ENCODE assay signal across 2 cellular contexts in genomic region chr12:78878866-78879265, GRCh38.
TF ChIP-seq lines count a peak whose summit lies in the region.

No MANE protein-coding gene starts in this region.

TF ChIP-seq in A549, 52 proteins besides CTCF, POLR2A, EP300 and RAD21:
- no peak for TF ChIP-seq REST (IDR thresholded peaks at IDR 0.05)
- no peak for TF ChIP-seq EHF (CRISPR knock-in tag; IDR thresholded peaks at IDR 0.05)
- TF ChIP-seq, protein P1, sequence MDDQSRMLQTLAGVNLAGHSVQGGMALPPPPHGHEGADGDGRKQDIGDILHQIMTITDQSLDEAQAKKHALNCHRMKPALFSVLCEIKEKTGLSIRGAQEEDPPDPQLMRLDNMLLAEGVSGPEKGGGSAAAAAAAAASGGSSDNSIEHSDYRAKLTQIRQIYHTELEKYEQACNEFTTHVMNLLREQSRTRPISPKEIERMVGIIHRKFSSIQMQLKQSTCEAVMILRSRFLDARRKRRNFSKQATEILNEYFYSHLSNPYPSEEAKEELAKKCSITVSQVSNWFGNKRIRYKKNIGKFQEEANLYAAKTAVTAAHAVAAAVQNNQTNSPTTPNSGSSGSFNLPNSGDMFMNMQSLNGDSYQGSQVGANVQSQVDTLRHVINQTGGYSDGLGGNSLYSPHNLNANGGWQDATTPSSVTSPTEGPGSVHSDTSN (IDR thresholded peaks at IDR 0.05): no peak
- no peak for TF ChIP-seq TFCP2L1 (CRISPR knock-in tag; IDR thresholded peaks at IDR 0.05)
- no peak for TF ChIP-seq KDM1A (IDR thresholded peaks at IDR 0.05; ENCODE audit: low read depth)
- no peak for TF ChIP-seq CEBPB (IDR thresholded peaks at IDR 0.05)
- TF ChIP-seq RNF2 (IDR thresholded peaks at IDR 0.05; ENCODE audit: borderline replicate concordance, low read depth): no peak
- TF ChIP-seq NPAS2 (CRISPR knock-in tag; IDR thresholded peaks at IDR 0.05; ENCODE audit: borderline replicate concordance): no peak
- no peak for TF ChIP-seq POLR2AphosphoS2 (conservative IDR thresholded peaks at IDR 0.05; ENCODE audit: low read length)
- TF ChIP-seq SREBF2 (IDR thresholded peaks at IDR 0.05): no peak
- TF ChIP-seq HEYL (CRISPR knock-in tag; IDR thresholded peaks at IDR 0.05): no peak
- TF ChIP-seq FOXS1 (CRISPR knock-in tag; IDR thresholded peaks at IDR 0.05): no peak
- TF ChIP-seq HOXB13 (CRISPR knock-in tag; IDR thresholded peaks at IDR 0.05; ENCODE audit: low read depth): no peak
TF ChIP-seq in A549: peak in this region for 0.

TF ChIP-seq in GM23338, 12 proteins besides CTCF, POLR2A, EP300 and RAD21 (continued from another document):
- TF ChIP-seq, protein P2, sequence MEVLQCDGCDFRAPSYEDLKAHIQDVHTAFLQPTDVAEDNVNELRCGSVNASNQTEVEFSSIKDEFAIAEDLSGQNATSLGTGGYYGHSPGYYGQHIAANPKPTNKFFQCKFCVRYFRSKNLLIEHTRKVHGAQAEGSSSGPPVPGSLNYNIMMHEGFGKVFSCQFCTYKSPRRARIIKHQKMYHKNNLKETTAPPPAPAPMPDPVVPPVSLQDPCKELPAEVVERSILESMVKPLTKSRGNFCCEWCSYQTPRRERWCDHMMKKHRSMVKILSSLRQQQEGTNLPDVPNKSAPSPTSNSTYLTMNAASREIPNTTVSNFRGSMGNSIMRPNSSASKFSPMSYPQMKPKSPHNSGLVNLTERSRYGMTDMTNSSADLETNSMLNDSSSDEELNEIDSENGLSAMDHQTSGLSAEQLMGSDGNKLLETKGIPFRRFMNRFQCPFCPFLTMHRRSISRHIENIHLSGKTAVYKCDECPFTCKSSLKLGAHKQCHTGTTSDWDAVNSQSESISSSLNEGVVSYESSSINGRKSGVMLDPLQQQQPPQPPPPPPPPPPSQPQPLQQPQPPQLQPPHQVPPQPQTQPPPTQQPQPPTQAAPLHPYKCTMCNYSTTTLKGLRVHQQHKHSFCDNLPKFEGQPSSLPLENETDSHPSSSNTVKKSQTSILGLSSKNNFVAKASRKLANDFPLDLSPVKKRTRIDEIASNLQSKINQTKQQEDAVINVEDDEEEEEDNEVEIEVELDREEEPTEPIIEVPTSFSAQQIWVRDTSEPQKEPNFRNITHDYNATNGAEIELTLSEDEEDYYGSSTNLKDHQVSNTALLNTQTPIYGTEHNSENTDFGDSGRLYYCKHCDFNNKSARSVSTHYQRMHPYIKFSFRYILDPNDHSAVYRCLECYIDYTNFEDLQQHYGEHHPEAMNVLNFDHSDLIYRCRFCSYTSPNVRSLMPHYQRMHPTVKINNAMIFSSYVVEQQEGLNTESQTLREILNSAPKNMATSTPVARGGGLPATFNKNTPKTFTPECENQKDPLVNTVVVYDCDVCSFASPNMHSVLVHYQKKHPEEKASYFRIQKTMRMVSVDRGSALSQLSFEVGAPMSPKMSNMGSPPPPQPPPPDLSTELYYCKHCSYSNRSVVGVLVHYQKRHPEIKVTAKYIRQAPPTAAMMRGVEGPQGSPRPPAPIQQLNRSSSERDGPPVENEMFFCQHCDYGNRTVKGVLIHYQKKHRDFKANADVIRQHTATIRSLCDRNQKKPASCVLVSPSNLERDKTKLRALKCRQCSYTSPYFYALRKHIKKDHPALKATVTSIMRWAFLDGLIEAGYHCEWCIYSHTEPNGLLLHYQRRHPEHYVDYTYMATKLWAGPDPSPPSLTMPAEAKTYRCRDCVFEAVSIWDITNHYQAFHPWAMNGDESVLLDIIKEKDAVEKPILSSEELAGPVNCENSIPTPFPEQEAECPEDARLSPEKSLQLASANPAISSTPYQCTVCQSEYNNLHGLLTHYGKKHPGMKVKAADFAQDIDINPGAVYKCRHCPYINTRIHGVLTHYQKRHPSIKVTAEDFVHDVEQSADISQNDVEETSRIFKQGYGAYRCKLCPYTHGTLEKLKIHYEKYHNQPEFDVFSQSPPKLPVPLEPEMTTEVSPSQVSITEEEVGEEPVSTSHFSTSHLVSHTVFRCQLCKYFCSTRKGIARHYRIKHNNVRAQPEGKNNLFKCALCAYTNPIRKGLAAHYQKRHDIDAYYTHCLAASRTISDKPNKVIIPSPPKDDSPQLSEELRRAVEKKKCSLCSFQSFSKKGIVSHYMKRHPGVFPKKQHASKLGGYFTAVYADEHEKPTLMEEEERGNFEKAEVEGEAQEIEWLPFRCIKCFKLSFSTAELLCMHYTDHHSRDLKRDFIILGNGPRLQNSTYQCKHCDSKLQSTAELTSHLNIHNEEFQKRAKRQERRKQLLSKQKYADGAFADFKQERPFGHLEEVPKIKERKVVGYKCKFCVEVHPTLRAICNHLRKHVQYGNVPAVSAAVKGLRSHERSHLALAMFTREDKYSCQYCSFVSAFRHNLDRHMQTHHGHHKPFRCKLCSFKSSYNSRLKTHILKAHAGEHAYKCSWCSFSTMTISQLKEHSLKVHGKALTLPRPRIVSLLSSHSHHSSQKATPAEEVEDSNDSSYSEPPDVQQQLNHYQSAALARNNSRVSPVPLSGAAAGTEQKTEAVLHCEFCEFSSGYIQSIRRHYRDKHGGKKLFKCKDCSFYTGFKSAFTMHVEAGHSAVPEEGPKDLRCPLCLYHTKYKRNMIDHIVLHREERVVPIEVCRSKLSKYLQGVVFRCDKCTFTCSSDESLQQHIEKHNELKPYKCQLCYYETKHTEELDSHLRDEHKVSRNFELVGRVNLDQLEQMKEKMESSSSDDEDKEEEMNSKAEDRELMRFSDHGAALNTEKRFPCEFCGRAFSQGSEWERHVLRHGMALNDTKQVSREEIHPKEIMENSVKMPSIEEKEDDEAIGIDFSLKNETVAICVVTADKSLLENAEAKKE (CRISPR knock-in tag; IDR thresholded peaks at IDR 0.05): no peak
- TF ChIP-seq JUNB (IDR thresholded peaks at IDR 0.05; ENCODE audit: unreplicated experiment): no peak
- TF ChIP-seq NANOG (IDR thresholded peaks at IDR 0.05; ENCODE audit: borderline replicate concordance): no peak
- no peak for TF ChIP-seq ZNF114 (CRISPR knock-in tag; IDR thresholded peaks at IDR 0.05)
- TF ChIP-seq, protein P3, sequence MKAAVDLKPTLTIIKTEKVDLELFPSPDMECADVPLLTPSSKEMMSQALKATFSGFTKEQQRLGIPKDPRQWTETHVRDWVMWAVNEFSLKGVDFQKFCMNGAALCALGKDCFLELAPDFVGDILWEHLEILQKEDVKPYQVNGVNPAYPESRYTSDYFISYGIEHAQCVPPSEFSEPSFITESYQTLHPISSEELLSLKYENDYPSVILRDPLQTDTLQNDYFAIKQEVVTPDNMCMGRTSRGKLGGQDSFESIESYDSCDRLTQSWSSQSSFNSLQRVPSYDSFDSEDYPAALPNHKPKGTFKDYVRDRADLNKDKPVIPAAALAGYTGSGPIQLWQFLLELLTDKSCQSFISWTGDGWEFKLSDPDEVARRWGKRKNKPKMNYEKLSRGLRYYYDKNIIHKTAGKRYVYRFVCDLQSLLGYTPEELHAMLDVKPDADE (IDR thresholded peaks at IDR 0.05): no peak
- no peak for TF ChIP-seq CREB1 (CRISPR knock-in tag; IDR thresholded peaks at IDR 0.05; ENCODE audit: low read depth)
- TF ChIP-seq EZH2 (IDR thresholded peaks at IDR 0.05; ENCODE audit: low read depth, unreplicated experiment): no peak
- TF ChIP-seq REST (IDR thresholded peaks at IDR 0.05; ENCODE audit: unreplicated experiment): no peak
